In genomic region chr11:27124514-27125264, GRCh38 we compare ENCODE assay signal across 13 cellular contexts.
A peak's percentile ranks its signal among the peaks of the same experiment; 100 is the strongest.
DNase-seq lines count a peak whose midpoint lies in the region; ATAC-seq, FAIRE-seq and TF ChIP-seq lines count a peak whose summit lies in the region.
"Had no signal": no experiment of that assay in that cellular context is flagged by ENCODE, and none has a peak within 500 bp of the region (broad histone marks: within the 10 kb centered on the region; RNA-seq: fewer than 3 reads in every experiment).

No MANE protein-coding gene starts in this region.

- H3K4me2 ChIP-seq in Karpas-422 (ENCODE audit: low read depth, low read length, poor library complexity, severe bottlenecking) = no peak overlapping the region
- H3K4me2 ChIP-seq in HepG2 (ENCODE audit: low read depth, low read length) = no peak overlapping the region

- BruUV-seq in HepG2 (replicated peaks; lab: Mats Ljungman, UMichigan) = no TSS peak

- no peaks in the 10 kb centered on the region for H3K4me1 ChIP-seq in Karpas-422 (ENCODE audit: low read length)
- H3K4me1 ChIP-seq in HepG2 (ENCODE audit: insufficient read depth, low read length) = no peaks in the 10 kb centered on the region

- H3K4me3 Mint-ChIP-seq in activated naive CD8-positive, alpha-beta T cell treated with anti-CD3 and anti-CD28 coated beads for 36 hours = no peak overlapping the region

- H4K20me1 ChIP-seq in Karpas-422 (ENCODE audit: insufficient read depth, low read depth, low read length) (no peaks in the 10 kb centered on the region), HepG2 (ENCODE audit: insufficient read depth, low read length) (no peaks in the 10 kb centered on the region)

- H3K79me2 ChIP-seq in Karpas-422 (ENCODE audit: low read length) (no peaks in the 10 kb centered on the region), HepG2 (ENCODE audit: insufficient read depth, low read length) (no peaks in the 10 kb centered on the region)

- no peak for FAIRE-seq in HepG2 (lab: Jason Lieb, UNC)

- no peak overlapping the region for H2AFZ ChIP-seq in Karpas-422 (ENCODE audit: low read length)
- H2AFZ ChIP-seq in HepG2 (ENCODE audit: low read length) = no peak overlapping the region

- POLR2A ChIA-PET in HepG2 (lab: Yijun Ruan, JAX) = no interaction called here

- no peak overlapping the region for H3K4me3 ChIP-seq in Karpas-422 (ENCODE audit: low read length)
- no peak overlapping the region for H3K4me3 ChIP-seq in HepG2 (replicated peaks in 1 of 3; ENCODE audit: insufficient read depth in 1 of 3, low read depth in 2 of 3, low read length in 3 of 3)

- no peaks in the 10 kb centered on the region for H3K27me3 Mint-ChIP-seq in activated naive CD8-positive, alpha-beta T cell treated with anti-CD3 and anti-CD28 coated beads for 36 hours

- H3K27ac ChIP-seq in C4-2B (no peak overlapping the region), Karpas-422 (ENCODE audit: low read length) (no peak overlapping the region), HepG2 (ENCODE audit: extremely low read length, insufficient read depth, low read length) (no peak overlapping the region)

- TF ChIP-seq EP300 in HepG2 (IDR thresholded peaks at IDR 0.05; ENCODE audit: low read depth in 2 of 2, low read length in 2 of 2) = no peak
- no peak for TF ChIP-seq EP300 in HepG2 (CRISPR knock-in tag; IDR thresholded peaks at IDR 0.05; ENCODE audit: borderline replicate concordance)

- peak; percentile 32 for TF ChIP-seq CTCF in C4-2B (conservative IDR thresholded peaks at IDR 0.05)
- peak; percentile 40 for TF ChIP-seq CTCF in HepG2 (CRISPR knock-in tag; IDR thresholded peaks at IDR 0.05)

- H3K4me1 Mint-ChIP-seq in activated naive CD8-positive, alpha-beta T cell treated with anti-CD3 and anti-CD28 coated beads for 36 hours = no peaks in the 10 kb centered on the region

- H3K27ac Mint-ChIP-seq in activated naive CD8-positive, alpha-beta T cell treated with anti-CD3 and anti-CD28 coated beads for 36 hours = no peak overlapping the region

- H3K9me3 ChIP-seq in Karpas-422 (ENCODE audit: low read length) (no peaks in the 10 kb centered on the region), HepG2 (ENCODE audit: low read length) (no peaks in the 10 kb centered on the region)

- H3K36me3 ChIP-seq in Karpas-422 (ENCODE audit: insufficient read depth, low read length) = no peaks in the 10 kb centered on the region
- H3K36me3 ChIP-seq in HepG2 (replicated peaks in 1 of 2; ENCODE audit: control insufficient read depth in 1 of 2, insufficient read depth in 2 of 2, low read length in 2 of 2) = no peaks in the 10 kb centered on the region

- no peak for TF ChIP-seq POLR2A in HepG2 (IDR thresholded peaks at IDR 0.05; ENCODE audit: insufficient read depth in 1 of 2, low read depth in 2 of 2, low read length in 2 of 2)

- H3K9me3 Mint-ChIP-seq in activated naive CD8-positive, alpha-beta T cell treated with anti-CD3 and anti-CD28 coated beads for 36 hours = no peaks in the 10 kb centered on the region

- no peaks in the 10 kb centered on the region for H3K27me3 ChIP-seq in Karpas-422 (ENCODE audit: low read length)
- no peaks in the 10 kb centered on the region for H3K27me3 ChIP-seq in HepG2 (ENCODE audit: control insufficient read depth in 1 of 2, insufficient read depth in 2 of 2, low read length in 2 of 2)

- 26% methylated on average over 7 of the region's 7 CpGs for WGBS in HepG2 (ENCODE audit: low lambda C conversion rate)

- intact Hi-C loops in HepG2 (cut with micrococcal nuclease; ENCODE audit: unreplicated experiment) = loop anchor here (1.0 to 10.0 kb wide), 2 partner anchors 150 to 370 kb away; no protein-coding TSS in a partner anchor

- H3K9ac ChIP-seq in Karpas-422 (ENCODE audit: low read length) (no peak overlapping the region), HepG2 (ENCODE audit: insufficient read depth, low read depth, low read length) (no peak overlapping the region)

- DNase-seq in Karpas-422 (peak; percentile 41), amniotic stem cell (lab: John Stamatoyannopoulos, UW) (peak; percentile 16), HepG2 (ENCODE audit: low spot score) (peak; percentile 4)
- DNase-seq in activated naive CD8-positive, alpha-beta T cell treated with anti-CD3 and anti-CD28 coated beads for 36 hours = no peak
- DNase-seq in stimulated activated CD4-positive, alpha-beta T cell treated with anti-CD3 and anti-CD28 coated beads, Interleukin-4, amount 100 ng/mL, for 24 hours = no peak
- DNase-seq: activated effector memory CD4-positive, alpha-beta T cell treated with anti-CD3 and anti-CD28 coated beads, Interleukin-2, amount 50 U/mL, for 16 hours; dermis blood vessel endothelial cell; DND-41; hypothalamus had no signal

- TF ChIP-seq RAD21 in HepG2 (CRISPR knock-in tag; IDR thresholded peaks at IDR 0.05) = no peak

- H3K9me2 ChIP-seq in Karpas-422 (replicated peaks; ENCODE audit: insufficient read depth, low read length) = no peaks in the 10 kb centered on the region

- CTCF ChIA-PET in HepG2 (lab: Yijun Ruan, JAX; ENCODE audit: low intra/inter-chr PET ratio, low total read pairs) = no interaction called here

- ATAC-seq in HepG2 (peak; percentile 62; the same call in 2 of the 3 replicates), GM18867 (IDR thresholded peaks at IDR 0.05; ENCODE audit: unreplicated experiment) (no peak), GM21786 (IDR thresholded peaks at IDR 0.05; ENCODE audit: unreplicated experiment) (no peak)
- ATAC-seq: Panc1 had no signal

- in situ Hi-C loops in HepG2 (cut with HindIII; ENCODE audit: extremely low pct_ligation_motif_present, low pct_unique_long_range_greater_than_20kb) = no loop called here

- H3K36me3 Mint-ChIP-seq in activated naive CD8-positive, alpha-beta T cell treated with anti-CD3 and anti-CD28 coated beads for 36 hours = no peaks in the 10 kb centered on the region

TF ChIP-seq in HepG2, 621 proteins besides CTCF, POLR2A, EP300 and RAD21:
- TF ChIP-seq STAG1 (CRISPR knock-in tag; IDR thresholded peaks at IDR 0.05) = peak; percentile 49
- TF ChIP-seq SAFB2 (CRISPR knock-in tag; IDR thresholded peaks at IDR 0.05; ENCODE audit: borderline replicate concordance, low read depth) = no peak
TF ChIP-seq in HepG2: peak in this region for 1.

Comparison
In these comparisons a context has a peak if more than half of its experiments do, and no peak if none do; other contexts are left out.
1. DNase-seq: peak in Karpas-422 (single experiment), amniotic stem cell (single experiment) and HepG2 (single experiment); none in activated naive CD8-positive, alpha-beta T cell treated with anti-CD3 and anti-CD28 coated beads for 36 hours (single experiment) and stimulated activated CD4-positive, alpha-beta T cell treated with anti-CD3 and anti-CD28 coated beads, Interleukin-4, amount 100 ng/mL, for 24 hours (single experiment).